Comparison of ENCODE assay signal across 20 cellular contexts in genomic region chr4:97142893-97143292, GRCh38.
"Had no signal": no experiment of that assay in that cellular context is flagged by ENCODE, and none has a peak within 500 bp of the region (broad histone marks: within the 10 kb centered on the region; RNA-seq: fewer than 3 reads in every experiment).

No MANE protein-coding gene starts in this region.

- H3K4me1 Mint-ChIP-seq: stimulated activated naive CD8-positive, alpha-beta T cell treated with anti-CD3 and anti-CD28 coated beads, Interleukin-15, amount 100 ng/mL, for 72 hours had no signal

- H3K9me3 ChIP-seq: right atrium auricular region had no signal

- H3K4me1 ChIP-seq: right atrium auricular region, suprapubic skin had no signal

- H3K36me3 ChIP-seq: brain microvascular endothelial cell, right atrium auricular region, suprapubic skin had no signal

- H3K4me3 Mint-ChIP-seq: activated T-cell treated with anti-CD3 and anti-CD28 coated beads, Interleukin-2, amount 50 U/mL, for 72 hours; nephron progenitor cell; stimulated activated naive CD8-positive, alpha-beta T cell treated with anti-CD3 and anti-CD28 coated beads, Interleukin-15, amount 100 ng/mL, for 72 hours; type B pancreatic cell had no signal

- H3K27me3 ChIP-seq: brain microvascular endothelial cell, right atrium auricular region, suprapubic skin had no signal

- H3K4me3 ChIP-seq: right atrium auricular region, suprapubic skin had no signal

- H3K27ac Mint-ChIP-seq: activated T-cell treated with anti-CD3 and anti-CD28 coated beads, Interleukin-2, amount 50 U/mL, for 72 hours; progenitor cell of endocrine pancreas; stimulated activated naive CD8-positive, alpha-beta T cell treated with anti-CD3 and anti-CD28 coated beads, Interleukin-15, amount 100 ng/mL, for 72 hours; type B pancreatic cell had no signal

- ATAC-seq: activated T-cell treated with anti-CD3 and anti-CD28 coated beads, Interleukin-2, amount 50 U/mL, for 72 hours; stimulated activated naive CD8-positive, alpha-beta T cell treated with anti-CD3 and anti-CD28 coated beads, Interleukin-15, amount 100 ng/mL, for 72 hours had no signal

- DNase-seq: activated CD4-positive, alpha-beta T cell treated with anti-CD3 and anti-CD28 coated beads for 1 hour; activated CD4-positive, alpha-beta T cell treated with anti-CD3 and anti-CD28 coated beads, Interleukin-2, amount 50 U/mL, for 4 hours; activated effector memory CD4-positive, alpha-beta T cell treated with anti-CD3 and anti-CD28 coated beads, Interleukin-2, amount 50 U/mL, for 16 hours; activated naive CD4-positive, alpha-beta T cell treated with anti-CD3 and anti-CD28 coated beads, Interleukin-2, amount 50 U/mL, for 16 hours; activated T-cell treated with anti-CD3 and anti-CD28 coated beads, Interleukin-2, amount 50 U/mL, for 72 hours; aorta; brain microvascular endothelial cell; central memory CD4-positive, alpha-beta T cell; erythroblast; foreskin melanocyte; glutamatergic neuron; hypothalamus; midbrain; nephron progenitor cell; stimulated activated naive CD8-positive, alpha-beta T cell treated with anti-CD3 and anti-CD28 coated beads, Interleukin-15, amount 100 ng/mL, for 72 hours; T-helper 2 cell had no signal

- H3K27me3 Mint-ChIP-seq: progenitor cell of endocrine pancreas; stimulated activated naive CD8-positive, alpha-beta T cell treated with anti-CD3 and anti-CD28 coated beads, Interleukin-15, amount 100 ng/mL, for 72 hours; type B pancreatic cell had no signal
